8 cellular contexts compared by ENCODE assay signal in genomic region chrX:154097597-154098541, GRCh38. TPM values are rescaled to one million over a fixed set of nuclear protein-coding genes. Genes with fewer than 3 reads are reported as not detected.
DNase-seq lines count a peak whose midpoint lies in the region; ATAC-seq and TF ChIP-seq lines count a peak whose summit lies in the region.

Gene MECP2 (minus strand): TSS chrX:154097717.

- intact Hi-C loops in activated CD4-positive, alpha-beta T cell treated with anti-CD3 and anti-CD28 coated beads for 36 hours (cut with DNase I, micrococcal nuclease) = loop anchor here in 1 of 2 experiments (1.0 to 10.0 kb wide), 12 partner anchors 38 to 664 kb away; partner anchors contain the start of genes ABCD1, BCAP31, DKC1 and EMD

- peak within 1 kb of the TSS; percentile 81 for H3K4me3 Mint-ChIP-seq in activated CD4-positive, alpha-beta T cell treated with anti-CD3 and anti-CD28 coated beads for 36 hours
- H3K4me3 Mint-ChIP-seq in chondrocyte (ENCODE audit: unreplicated experiment) = peak within 1 kb of the TSS; percentile 82

- peak within 1 kb of the TSS; percentile 96 for H3K27ac Mint-ChIP-seq in activated CD4-positive, alpha-beta T cell treated with anti-CD3 and anti-CD28 coated beads for 36 hours
- H3K27ac Mint-ChIP-seq in chondrocyte (ENCODE audit: unreplicated experiment) = peak within 1 kb of the TSS; percentile 90

- ATAC-seq in HG03439 (IDR thresholded peaks at IDR 0.05; ENCODE audit: unreplicated experiment) = peak; percentile 85
- ATAC-seq in activated CD4-positive, alpha-beta T cell treated with anti-CD3 and anti-CD28 coated beads for 36 hours = peak; percentile 87

- peaks cover 2% of the 10 kb centered on the region for H3K27me3 Mint-ChIP-seq in activated CD4-positive, alpha-beta T cell treated with anti-CD3 and anti-CD28 coated beads for 36 hours
- H3K27me3 Mint-ChIP-seq in chondrocyte (ENCODE audit: low read depth) = no peaks in the 10 kb centered on the region

- peaks cover 56% of the 10 kb centered on the region for H3K4me1 Mint-ChIP-seq in activated CD4-positive, alpha-beta T cell treated with anti-CD3 and anti-CD28 coated beads for 36 hours
- peaks cover 38% of the 10 kb centered on the region for H3K4me1 Mint-ChIP-seq in chondrocyte (ENCODE audit: low read depth)

- CTCF ChIA-PET in activated CD4-positive, alpha-beta T cell treated with anti-CD3 and anti-CD28 coated beads for 36 hours (lab: Charles Lee) = interaction anchor here (0.7 kb wide), 1 partner anchor 707 kb away, joined by 3 read pairs; no protein-coding TSS in a partner anchor

- peaks cover 12% of the 10 kb centered on the region for H3K36me3 Mint-ChIP-seq in activated CD4-positive, alpha-beta T cell treated with anti-CD3 and anti-CD28 coated beads for 36 hours (ENCODE audit: low read depth)
- H3K36me3 Mint-ChIP-seq in chondrocyte (ENCODE audit: low read depth) = peaks cover 3% of the 10 kb centered on the region

- TF ChIP-seq CTCF in chondrocyte (IDR thresholded peaks at IDR 0.05) = no peak

- DNase-seq in AG20443 (ENCODE audit: low spot score) = peak; percentile 96
- peak; percentile 88 to 96 for DNase-seq in NCI-H524 (lab: John Stamatoyannopoulos, UW)
- peak; percentile 93 for DNase-seq in activated CD4-positive, alpha-beta T cell treated with anti-CD3 and anti-CD28 coated beads for 36 hours
- peak; percentile 94 for DNase-seq in chondrocyte (ENCODE audit: low spot score)
- peak; percentile 65 for DNase-seq in kidney glomerular epithelial cell (lab: John Stamatoyannopoulos, UW)
- DNase-seq in stimulated activated CD4-positive, alpha-beta T cell treated with anti-CD3 and anti-CD28 coated beads, Interleukin-15, amount 100 ng/mL, for 48 hours (ENCODE audit: low read depth in 2 of 2) = peak; percentile 75 to 86

- peak; percentile 38 for TF ChIP-seq POLR2A in GM19193 (IDR thresholded peaks at IDR 0.05; ENCODE audit: extremely low read depth, insufficient read depth, insufficient read length)

- no peaks in the 10 kb centered on the region for H3K9me3 Mint-ChIP-seq in activated CD4-positive, alpha-beta T cell treated with anti-CD3 and anti-CD28 coated beads for 36 hours (ENCODE audit: low read depth)
- peaks cover 3% of the 10 kb centered on the region for H3K9me3 Mint-ChIP-seq in chondrocyte (ENCODE audit: low read depth)

- POLR2A ChIA-PET in activated CD4-positive, alpha-beta T cell treated with anti-CD3 and anti-CD28 coated beads for 36 hours (lab: Charles Lee) = interaction anchor here (1.0 kb wide), 1 partner anchor 131 kb away, joined by 4 read pairs; no protein-coding TSS in a partner anchor

RNA-seq across cellular contexts. Expression of gene MECP2, which starts in this region (rescaled TPM):
- total RNA-seq in activated CD4-positive, alpha-beta T cell treated with anti-CD3 and anti-CD28 coated beads for 36 hours = 10 to 100 TPM; 50.7 to 60.0 TPM
- 32.3 to 35.5 TPM (median 34.2 TPM) in 3 replicates for total RNA-seq in chondrocyte

Comparison
In these comparisons a context has a peak if more than half of its experiments do, and no peak if none do; other contexts are left out.
1. Peak in every context shown above with its lines: DNase-seq and ATAC-seq.